Comparison of ENCODE assay signal across 8 cellular contexts in the genomic region with DNA sequence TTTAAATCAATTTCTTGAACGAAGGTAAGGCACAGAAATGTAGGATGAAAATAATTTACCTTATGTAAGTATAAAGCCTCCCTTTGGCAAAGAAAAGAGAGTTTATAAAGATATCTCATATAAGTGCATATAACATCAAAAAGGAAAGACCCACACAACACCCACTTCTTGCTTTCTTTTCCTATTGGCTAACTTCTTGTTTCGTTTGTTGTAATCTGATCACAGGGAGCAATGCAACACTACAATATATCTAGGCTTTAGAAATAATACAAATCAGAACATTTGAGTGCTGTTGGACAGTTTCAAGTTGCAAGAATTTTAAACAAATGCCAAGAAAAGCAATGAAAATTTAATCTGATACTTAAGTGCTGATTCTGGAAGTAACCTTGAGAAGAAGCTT. TPM values are rescaled to one million over a fixed set of nuclear protein-coding genes. Genes with fewer than 3 reads are reported as not detected.
DNase-seq lines count a peak whose midpoint lies in the region; ATAC-seq, FAIRE-seq and TF ChIP-seq lines count a peak whose summit lies in the region.

No MANE protein-coding gene starts in this region.

- H3K36me3 ChIP-seq in OCI-LY7 (ENCODE audit: insufficient read depth, low read length) (peaks cover 12% of the 10 kb centered on the region), osteoblast (ENCODE audit: insufficient read depth, low read length) (no peaks in the 10 kb centered on the region), small intestine (ENCODE audit: control insufficient read depth in 2 of 2, insufficient read depth in 2 of 2, low read length in 2 of 2) (no peaks in the 10 kb centered on the region)

- H3K27ac Mint-ChIP-seq in activated T-cell treated with anti-CD3 and anti-CD28 coated beads, Interleukin-2, amount 50 U/mL, for 72 hours = no peak overlapping the region

- no peak for DNase-seq in activated T-cell treated with anti-CD3 and anti-CD28 coated beads, Interleukin-2, amount 50 U/mL, for 72 hours
- DNase-seq in activated T-cell treated with anti-CD3 and anti-CD28 coated beads for 4 hours (no peak), OCI-LY7 (ENCODE audit: low spot score) (peak; percentile 48), osteoblast (ENCODE audit: insufficient read length, low spot score, missing footprints) (peak; percentile 54), small intestine (no peak)

- H3K36me3 Mint-ChIP-seq in activated T-cell treated with anti-CD3 and anti-CD28 coated beads, Interleukin-2, amount 50 U/mL, for 72 hours (ENCODE audit: insufficient read depth in 2 of 2) = peaks cover 2 to 4% of the 10 kb centered on the region in 2 donors

- POLR2A ChIA-PET in OCI-LY7 (lab: Charles Lee) = interaction anchor here (0.6 to 4.9 kb wide), 7 partner anchors 8 to 339 kb away, joined by 3 to 44 read pairs (median 3); no protein-coding TSS in a partner anchor

- H3K4me2 ChIP-seq in OCI-LY7 (ENCODE audit: low read length) (peak overlapping the region; percentile 89), osteoblast (ENCODE audit: insufficient read depth, low read length) (peak overlapping the region; percentile 93)

- peak overlapping the region; percentile 81 for H3K4me3 ChIP-seq in OCI-LY7 (ENCODE audit: low read depth, low read length, poor library complexity, severe bottlenecking)
- H3K4me3 ChIP-seq in osteoblast (ENCODE audit: insufficient read depth, low read length) = peak overlapping the region; percentile 96
- H3K4me3 ChIP-seq in small intestine (ENCODE audit: low read depth in 1 of 2, low read length in 2 of 2) = no peak overlapping the region

- H3K9me3 Mint-ChIP-seq in activated T-cell treated with anti-CD3 and anti-CD28 coated beads, Interleukin-2, amount 50 U/mL, for 72 hours = no peaks in the 10 kb centered on the region

- BruUV-seq in OCI-LY7 (replicated peaks; lab: Mats Ljungman, UMichigan) = no TSS peak

- H3K27me3 Mint-ChIP-seq in activated T-cell treated with anti-CD3 and anti-CD28 coated beads, Interleukin-2, amount 50 U/mL, for 72 hours (ENCODE audit: low read depth) = peaks cover 7% of the 10 kb centered on the region

- H3K27ac ChIP-seq in OCI-LY7 (ENCODE audit: low read depth, low read length, poor library complexity, severe bottlenecking) (peak overlapping the region; percentile 62), osteoblast (ENCODE audit: low read depth, low read length) (peak overlapping the region; percentile 95), small intestine (ENCODE audit: low read depth in 1 of 2, low read length in 1 of 2) (no peak overlapping the region)

- peak overlapping the region; percentile 75; the same call in 1 of the 2 replicates for H2AFZ ChIP-seq in OCI-LY7 (ENCODE audit: low read length)
- H2AFZ ChIP-seq in osteoblast (ENCODE audit: low read length) = no peak overlapping the region

- FAIRE-seq in endometrium (lab: Jason Lieb, UNC) = peak; percentile 88
- no peak for FAIRE-seq in small intestine (lab: Jason Lieb, UNC)

- H3K27me3 ChIP-seq in osteoblast (ENCODE audit: insufficient read depth, low read length) (no peaks in the 10 kb centered on the region), small intestine (ENCODE audit: control insufficient read depth in 2 of 2, insufficient read depth in 2 of 2, low read length in 2 of 2) (no peaks in the 10 kb centered on the region)

- TF ChIP-seq CTCF in OCI-LY7 (conservative IDR thresholded peaks at IDR 0.05; ENCODE audit: low read length) (no peak), osteoblast (IDR thresholded peaks at IDR 0.05; ENCODE audit: extremely low read depth, low read depth, low read length) (no peak)

- WGBS in small intestine, 3 donors = 43 to 46% (median 45%) methylated on average over 2 of the region's 2 CpGs

- H3K79me2 ChIP-seq in OCI-LY7 (ENCODE audit: insufficient read depth, low read depth, low read length) (peaks cover 84% of the 10 kb centered on the region), osteoblast (ENCODE audit: insufficient read depth, low read length) (peaks cover 87% of the 10 kb centered on the region)

- H4K20me1 ChIP-seq in OCI-LY7 (ENCODE audit: insufficient read depth, low read length) (peaks cover 3% of the 10 kb centered on the region; the same call in 1 of the 2 replicates), osteoblast (ENCODE audit: insufficient read depth, low read length) (peaks cover 4% of the 10 kb centered on the region)

- H3K9me2 ChIP-seq in OCI-LY7 (ENCODE audit: insufficient read depth, low read length) = no peaks in the 10 kb centered on the region

- H3K9me3 ChIP-seq in OCI-LY7 (ENCODE audit: low read length) (peaks cover 4% of the 10 kb centered on the region; the same call in 1 of the 2 replicates), osteoblast (ENCODE audit: low read depth, low read length) (no peaks in the 10 kb centered on the region), small intestine (ENCODE audit: control insufficient read depth, low read depth) (no peaks in the 10 kb centered on the region)

- H3K4me1 ChIP-seq in OCI-LY7 (ENCODE audit: insufficient read depth, low read length, poor library complexity, severe bottlenecking) (peaks cover 43% of the 10 kb centered on the region), osteoblast (ENCODE audit: insufficient read depth, low read length) (peaks cover 28% of the 10 kb centered on the region), small intestine (ENCODE audit: control insufficient read depth in 2 of 2, insufficient read depth in 1 of 2, low read depth in 1 of 2, low read length in 1 of 2) (peaks cover 0 to 2% of the 10 kb centered on the region in 2 donors)

- CTCF ChIA-PET in OCI-LY7 (lab: Charles Lee; ENCODE audit: unreplicated experiment) = no interaction called here

- no peak for ATAC-seq in activated T-cell treated with anti-CD3 and anti-CD28 coated beads, Interleukin-2, amount 50 U/mL, for 72 hours (replicated peaks in 1 of 2)
- ATAC-seq in GM18519 (IDR thresholded peaks at IDR 0.05; ENCODE audit: low FRiP score, unreplicated experiment) (no peak), GM18907 (IDR thresholded peaks at IDR 0.05; ENCODE audit: unreplicated experiment) (no peak)

- H3K4me1 Mint-ChIP-seq in activated T-cell treated with anti-CD3 and anti-CD28 coated beads, Interleukin-2, amount 50 U/mL, for 72 hours (ENCODE audit: low read depth) = peaks cover 41% of the 10 kb centered on the region

- H3K4me3 Mint-ChIP-seq in activated T-cell treated with anti-CD3 and anti-CD28 coated beads, Interleukin-2, amount 50 U/mL, for 72 hours = peak overlapping the region; percentile 87 to 95

- intact Hi-C loops in OCI-LY7 (cut with micrococcal nuclease; ENCODE audit: unreplicated experiment) = loop anchor here (1.0 to 2.0 kb wide), 4 partner anchors 15 to 319 kb away; partner anchors contain the start of genes METAP2 and NR2C1

RNA-seq across cellular contexts. Expression of gene FGD6, which starts 1.3 kb away (rescaled TPM):
- 1 to 10 TPM; 1.2 to 2.0 TPM for total RNA-seq in activated T-cell treated with anti-CD3 and anti-CD28 coated beads, Interleukin-2, amount 50 U/mL, for 72 hours
- 5.6 and 7.3 TPM in 2 replicates for total RNA-seq in OCI-LY7 (2014; rRNA removed; shearing (Covaris generic))
- total RNA-seq in OCI-LY7 (2022) (7.8 and 11.2 TPM in 2 replicates), osteoblast (11.9 and 14.4 TPM in 2 replicates)
- 1 to 10 TPM in 2 of 3 donors, under 1 TPM in 1; 0.89 to 1.4 (median 1.1) TPM for polyA plus RNA-seq in small intestine

RNA-seq across cellular contexts. Expression of gene VEZT, which starts 1.7 kb away (rescaled TPM):
- total RNA-seq in activated T-cell treated with anti-CD3 and anti-CD28 coated beads, Interleukin-2, amount 50 U/mL, for 72 hours = 10 to 100 TPM; 49.0 to 61.5 TPM
- 52.5 and 57.7 TPM in 2 replicates for total RNA-seq in OCI-LY7 (2014; rRNA removed; shearing (Covaris generic))
- total RNA-seq in OCI-LY7 (2022) (77.1 and 93.5 TPM in 2 replicates), osteoblast (77.1 and 86.3 TPM in 2 replicates)
- 10 to 100 TPM; 11.3 to 24.6 (median 11.6) TPM for polyA plus RNA-seq in small intestine

Comparison
In these comparisons a context has a peak if more than half of its experiments do, and no peak if none do; other contexts are left out.
1. DNase-seq: peak in OCI-LY7 (single experiment) and osteoblast (single experiment); none in activated T-cell treated with anti-CD3 and anti-CD28 coated beads, Interleukin-2, amount 50 U/mL, for 72 hours (0 of 2), activated T-cell treated with anti-CD3 and anti-CD28 coated beads for 4 hours (single experiment) and small intestine (single experiment).
2. H3K27ac ChIP-seq: peak in OCI-LY7 (single experiment) and osteoblast (single experiment); none in small intestine (0 of 2).
3. H3K4me3 ChIP-seq: peak in OCI-LY7 (single experiment) and osteoblast (single experiment); none in small intestine (0 of 2).